In the genomic region with DNA sequence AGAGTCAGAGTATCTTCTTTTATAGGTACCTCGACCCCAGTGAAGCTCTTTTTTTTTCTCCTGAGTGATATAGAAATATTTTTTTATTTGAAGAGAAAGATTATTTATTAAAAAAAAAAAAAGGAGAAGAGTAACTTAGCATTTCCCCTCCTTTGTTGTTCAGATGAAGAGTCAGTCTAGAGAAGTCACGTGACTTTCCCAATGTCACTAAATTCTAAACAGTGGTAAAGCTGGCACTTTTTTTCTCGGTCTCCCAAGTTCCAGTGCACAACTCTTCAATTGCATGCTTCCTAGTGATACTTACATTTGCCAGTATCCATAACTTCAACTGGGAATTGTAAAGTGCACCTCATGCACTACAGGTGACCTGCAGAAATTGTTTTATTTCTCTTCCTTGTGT, we compare ENCODE assay signal across 28 cellular contexts.
"Had no signal": no experiment of that assay in that cellular context is flagged by ENCODE, and none has a peak within 500 bp of the region (broad histone marks: within the 10 kb centered on the region; RNA-seq: fewer than 3 reads in every experiment).

No MANE protein-coding gene starts in this region.

- H3K27ac ChIP-seq: colonic mucosa, dorsolateral prefrontal cortex, epithelial cell of prostate, esophagus squamous epithelium, foreskin keratinocyte, gastroesophageal sphincter, heart left ventricle, heart right ventricle had no signal

- ATAC-seq: effector memory CD8-positive, alpha-beta T cell; esophagus mucosa; foreskin keratinocyte; gastrocnemius medialis; gastroesophageal sphincter; heart left ventricle; heart right ventricle had no signal

- H3K36me3 ChIP-seq: colonic mucosa, esophagus muscularis mucosa, esophagus squamous epithelium, gastrocnemius medialis, gastroesophageal sphincter, heart left ventricle, heart right ventricle had no signal

- H3K27me3 Mint-ChIP-seq: dendritic cell treated with granulocyte-macrophage colony-stimulating factor and Interleukin-4, amounts not matched to agents 40 ng/mL and 50 ng/mL, for 4 days; effector memory CD8-positive, alpha-beta T cell had no signal

- H3K9me3 ChIP-seq: colonic mucosa, esophagus muscularis mucosa, esophagus squamous epithelium, gastrocnemius medialis, gastroesophageal sphincter, heart left ventricle, heart right ventricle had no signal

- H3K4me1 Mint-ChIP-seq: endodermal cell had no signal

- FAIRE-seq: colon, endometrium, endothelial cell of umbilical vein, frontal cortex had no signal

- H3K4me3 Mint-ChIP-seq: dendritic cell treated with granulocyte-macrophage colony-stimulating factor and Interleukin-4, amounts not matched to agents 40 ng/mL and 50 ng/mL, for 4 days; effector memory CD8-positive, alpha-beta T cell; endodermal cell had no signal

- H3K4me1 ChIP-seq: colonic mucosa, foreskin keratinocyte had no signal

- H3K27me3 ChIP-seq: colonic mucosa, dorsolateral prefrontal cortex, esophagus muscularis mucosa, esophagus squamous epithelium, foreskin keratinocyte, gastrocnemius medialis, gastroesophageal sphincter, heart left ventricle, heart right ventricle had no signal

- H3K4me3 ChIP-seq: colonic mucosa, coronary artery, dorsolateral prefrontal cortex, esophagus muscularis mucosa, esophagus squamous epithelium, gastrocnemius medialis, gastroesophageal sphincter, heart left ventricle, heart right ventricle had no signal

- H3K9me3 Mint-ChIP-seq: dendritic cell treated with granulocyte-macrophage colony-stimulating factor and Interleukin-4, amounts not matched to agents 40 ng/mL and 50 ng/mL, for 4 days; effector memory CD8-positive, alpha-beta T cell; endodermal cell had no signal

- H3K27ac Mint-ChIP-seq: dendritic cell treated with granulocyte-macrophage colony-stimulating factor and Interleukin-4, amounts not matched to agents 40 ng/mL and 50 ng/mL, for 4 days; effector memory CD8-positive, alpha-beta T cell; endodermal cell had no signal

- DNase-seq: colonic mucosa; cortex of kidney; dermis blood vessel endothelial cell; dorsolateral prefrontal cortex; effector CD4-positive, alpha-beta T cell; effector CD8-positive, alpha-beta T cell; effector memory CD4-positive, alpha-beta T cell; effector memory CD8-positive, alpha-beta T cell; endodermal cell; esophagus squamous epithelium; foreskin fibroblast; foreskin keratinocyte; foreskin melanocyte; gastrocnemius medialis; glutamatergic neuron; head of caudate nucleus; heart left ventricle; heart right ventricle had no signal
